ENCODE assay signal across 11 cellular contexts in the genomic region with DNA sequence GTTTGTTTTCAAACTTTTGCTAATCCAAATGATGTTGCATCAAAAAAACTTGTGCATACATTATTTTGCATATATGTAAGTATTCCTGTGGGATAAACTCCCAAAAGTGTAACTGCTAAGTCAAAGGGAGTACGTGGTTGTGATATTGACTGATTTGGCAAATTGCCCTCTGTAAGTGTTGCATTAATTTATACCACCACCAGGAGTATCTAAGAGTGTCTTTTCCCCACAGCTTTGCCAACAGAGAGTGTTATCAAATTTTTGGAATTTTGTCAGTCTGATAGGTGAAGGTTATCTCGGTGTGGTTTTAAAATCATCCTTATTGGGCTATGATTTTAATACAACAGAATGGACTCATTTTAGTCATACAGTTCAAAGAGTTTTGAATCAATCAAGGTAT. TPM values are rescaled to one million over a fixed set of nuclear protein-coding genes. Genes with fewer than 3 reads are reported as not detected.
DNase-seq lines count a peak whose midpoint lies in the region; ATAC-seq, FAIRE-seq and TF ChIP-seq lines count a peak whose summit lies in the region.
"Had no signal": no experiment of that assay in that cellular context is flagged by ENCODE, and none has a peak within 500 bp of the region (broad histone marks: within the 10 kb centered on the region; RNA-seq: fewer than 3 reads in every experiment).

No MANE protein-coding gene starts in this region.

- no peak overlapping the region for H3K27ac Mint-ChIP-seq in CD8-positive, alpha-beta T cell
- H3K27ac Mint-ChIP-seq in GM23338 = no peak overlapping the region
- H3K27ac Mint-ChIP-seq: effector memory CD8-positive, alpha-beta T cell had no signal

- no peaks in the 10 kb centered on the region for H3K79me2 ChIP-seq in GM23338 (replicated peaks; ENCODE audit: insufficient read depth)

- peak; percentile 43 for TF ChIP-seq CTCF in CD8-positive, alpha-beta T cell (IDR thresholded peaks at IDR 0.05)
- TF ChIP-seq CTCF in GM23338 (conservative IDR thresholded peaks at IDR 0.05; ENCODE audit: low read depth in 2 of 2) (peak in 1 of 2 experiments; percentile 50; a peak in 3 of 4 replicates), fibroblast of villous mesenchyme (IDR thresholded peaks at IDR 0.05; ENCODE audit: insufficient read depth, low read depth, low read length) (peak; percentile 17), uterus (IDR thresholded peaks at IDR 0.05) (no peak)

- H3K9me2 ChIP-seq in GM23338 (ENCODE audit: insufficient read depth) = no peaks in the 10 kb centered on the region; the same call in 1 of the 2 replicates

- CTCF ChIA-PET in CD8-positive, alpha-beta T cell (lab: Charles Lee) = interaction anchor here (1.0 to 2.4 kb wide), 2 partner anchors 8 to 19 kb away, joined by 3 to 7 read pairs; no protein-coding TSS in a partner anchor

- H3K27ac ChIP-seq in CD8-positive, alpha-beta T cell (ENCODE audit: low read depth, low read length) = no peak overlapping the region
- no peak overlapping the region for H3K27ac ChIP-seq in GM23338 (ENCODE audit: low read depth)
- H3K27ac ChIP-seq in uterus = no peak overlapping the region

- intact Hi-C loops in CD8-positive, alpha-beta T cell (cut with DNase I, micrococcal nuclease) = no loop called here
- intact Hi-C loops in uterus (cut with DNase I; ENCODE audit: low total_unique reads) = no loop called here

- no peaks in the 10 kb centered on the region for H4K20me1 ChIP-seq in GM23338 (replicated peaks; ENCODE audit: insufficient read depth)

- no peak for FAIRE-seq in H54 (lab: Jason Lieb, UNC)
- FAIRE-seq: islet of Langerhans had no signal

- H3K9me3 Mint-ChIP-seq in CD8-positive, alpha-beta T cell = no peaks in the 10 kb centered on the region
- no peaks in the 10 kb centered on the region; the same call in 2 of the 3 replicates for H3K9me3 Mint-ChIP-seq in GM23338
- H3K9me3 Mint-ChIP-seq: effector memory CD8-positive, alpha-beta T cell had no signal

- H3K36me3 ChIP-seq in CD8-positive, alpha-beta T cell (ENCODE audit: insufficient read depth, low read length) = no peaks in the 10 kb centered on the region
- H3K36me3 ChIP-seq in GM23338 (ENCODE audit: insufficient read depth) = no peaks in the 10 kb centered on the region
- H3K36me3 ChIP-seq in uterus = no peaks in the 10 kb centered on the region

- TF ChIP-seq POLR2A in H54 (IDR thresholded peaks at IDR 0.05; ENCODE audit: low read depth, low read length) (no peak), uterus (IDR thresholded peaks at IDR 0.05) (no peak)

- H3K4me3 Mint-ChIP-seq in CD8-positive, alpha-beta T cell = no peak overlapping the region
- H3K4me3 Mint-ChIP-seq in GM23338 = no peak overlapping the region
- H3K4me3 Mint-ChIP-seq: effector memory CD8-positive, alpha-beta T cell had no signal

- H3K27me3 ChIP-seq in CD8-positive, alpha-beta T cell (ENCODE audit: insufficient read depth, low read length) = no peaks in the 10 kb centered on the region
- H3K27me3 ChIP-seq in GM23338 (ENCODE audit: insufficient read depth) = no peaks in the 10 kb centered on the region
- peaks cover 0 to 3% of the 10 kb centered on the region in 2 donors for H3K27me3 ChIP-seq in uterus

- ATAC-seq in CD8-positive, alpha-beta T cell = peak; percentile 44
- ATAC-seq in GM23338 = no peak; the same call in 2 of the 3 replicates
- no peak for ATAC-seq in HG02759 (IDR thresholded peaks at IDR 0.05; ENCODE audit: unreplicated experiment)
- ATAC-seq: effector memory CD8-positive, alpha-beta T cell had no signal

- no peaks in the 10 kb centered on the region for H3K27me3 Mint-ChIP-seq in CD8-positive, alpha-beta T cell (ENCODE audit: low read depth)
- peaks cover 2% of the 10 kb centered on the region for H3K27me3 Mint-ChIP-seq in GM23338 (ENCODE audit: insufficient read depth, low read depth, poor library complexity)

- H3K4me1 ChIP-seq in CD8-positive, alpha-beta T cell (ENCODE audit: insufficient read depth, low read length) = no peaks in the 10 kb centered on the region
- H3K4me1 ChIP-seq in GM23338 (ENCODE audit: insufficient read depth) (peaks cover 9% of the 10 kb centered on the region; the same call in 1 of the 2 replicates), uterus (no peaks in the 10 kb centered on the region)

- H3F3A ChIP-seq in GM23338 (replicated peaks; ENCODE audit: low read depth) = no peaks in the 10 kb centered on the region

- H3K4me3 ChIP-seq in CD8-positive, alpha-beta T cell (ENCODE audit: low read depth, low read length) = no peak overlapping the region
- no peak overlapping the region for H3K4me3 ChIP-seq in GM23338
- H3K4me3 ChIP-seq in fibroblast of villous mesenchyme (ENCODE audit: low read depth, low read length) = no peak overlapping the region
- no peak overlapping the region for H3K4me3 ChIP-seq in uterus

- no peaks in the 10 kb centered on the region for H3K9me3 ChIP-seq in CD8-positive, alpha-beta T cell (ENCODE audit: low read length)
- H3K9me3 ChIP-seq in uterus = no peaks in the 10 kb centered on the region

- H3K4me2 ChIP-seq in GM23338 = no peak overlapping the region

- POLR2A ChIA-PET in CD8-positive, alpha-beta T cell (lab: Charles Lee) = interaction anchor here (0.8 kb wide), 1 partner anchor 12 kb away, joined by 3 read pairs; no protein-coding TSS in a partner anchor

- DNase-seq in CD8-positive, alpha-beta T cell = no peak
- DNase-seq in GM23338 (ENCODE audit: low spot score) (peak; percentile 47), RKO (ENCODE audit: low spot score) (peak; percentile 54), fibroblast of villous mesenchyme (ENCODE audit: low read depth) (peak; percentile 8), H54 (ENCODE audit: insufficient read length, low spot score) (no peak), uterus (no peak)
- DNase-seq: activated naive CD4-positive, alpha-beta T cell treated with Interleukin-2 at 50 U/mL for 16 hours; effector memory CD8-positive, alpha-beta T cell; stimulated activated CD4-positive, alpha-beta T cell treated with anti-CD3 and anti-CD28 coated beads, Interleukin-4, amount 100 ng/mL, for 24 hours had no signal

- no peaks in the 10 kb centered on the region for H3K36me3 Mint-ChIP-seq in CD8-positive, alpha-beta T cell
- no peaks in the 10 kb centered on the region for H3K36me3 Mint-ChIP-seq in GM23338 (ENCODE audit: low read depth)

- H3K4me1 Mint-ChIP-seq in CD8-positive, alpha-beta T cell (ENCODE audit: low read depth) = peaks cover 1% of the 10 kb centered on the region
- H3K4me1 Mint-ChIP-seq in GM23338 = peaks cover 10% of the 10 kb centered on the region; the same call in 2 of the 3 replicates

- H2AFZ ChIP-seq in GM23338 = no peak overlapping the region

TF ChIP-seq in GM23338, 12 proteins besides CTCF, POLR2A, EP300 and RAD21:
- TF ChIP-seq NANOG (IDR thresholded peaks at IDR 0.05; ENCODE audit: borderline replicate concordance) (no peak), STAT1 (IDR thresholded peaks at IDR 0.05; ENCODE audit: unreplicated experiment) (no peak)
- TF ChIP-seq, protein P1, sequence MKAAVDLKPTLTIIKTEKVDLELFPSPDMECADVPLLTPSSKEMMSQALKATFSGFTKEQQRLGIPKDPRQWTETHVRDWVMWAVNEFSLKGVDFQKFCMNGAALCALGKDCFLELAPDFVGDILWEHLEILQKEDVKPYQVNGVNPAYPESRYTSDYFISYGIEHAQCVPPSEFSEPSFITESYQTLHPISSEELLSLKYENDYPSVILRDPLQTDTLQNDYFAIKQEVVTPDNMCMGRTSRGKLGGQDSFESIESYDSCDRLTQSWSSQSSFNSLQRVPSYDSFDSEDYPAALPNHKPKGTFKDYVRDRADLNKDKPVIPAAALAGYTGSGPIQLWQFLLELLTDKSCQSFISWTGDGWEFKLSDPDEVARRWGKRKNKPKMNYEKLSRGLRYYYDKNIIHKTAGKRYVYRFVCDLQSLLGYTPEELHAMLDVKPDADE (IDR thresholded peaks at IDR 0.05) = no peak

RNA-seq across cellular contexts. Expression of a gene that starts 30.1 kb away (rescaled TPM):
- total RNA-seq in CD8-positive, alpha-beta T cell = 10 to 100 TPM; 38.6 to 46.2 TPM
- total RNA-seq in GM23338 (2014; rRNA removed; shearing (Covaris generic)) = 603 and 877 TPM in 2 replicates
- polyA plus RNA-seq in GM23338 (2016; fragmentation: Nextera tagmentation; extraction: Ambion mirVana) = 1,061 and 1,082 TPM in 2 replicates
- 51.2 and 89.4 TPM in 2 replicates for total RNA-seq in fibroblast of villous mesenchyme
- 100 to 1,000 TPM in 1 of 4 donors, 10 to 100 TPM in 3; 17.1 to 147 (median 33.8) TPM for total RNA-seq in uterus

Comparison
In these comparisons a context has a peak if more than half of its experiments do, and no peak if none do; other contexts are left out.
1. DNase-seq: peak in GM23338 (single experiment), RKO (single experiment) and fibroblast of villous mesenchyme (single experiment); none in CD8-positive, alpha-beta T cell (0 of 7), H54 (single experiment) and uterus (0 of 2).
2. CTCF ChIP-seq: peak in CD8-positive, alpha-beta T cell (single experiment) and fibroblast of villous mesenchyme (single experiment); none in uterus (0 of 4).